Comparison of ENCODE assay signal across 8 cellular contexts in the genomic region with DNA sequence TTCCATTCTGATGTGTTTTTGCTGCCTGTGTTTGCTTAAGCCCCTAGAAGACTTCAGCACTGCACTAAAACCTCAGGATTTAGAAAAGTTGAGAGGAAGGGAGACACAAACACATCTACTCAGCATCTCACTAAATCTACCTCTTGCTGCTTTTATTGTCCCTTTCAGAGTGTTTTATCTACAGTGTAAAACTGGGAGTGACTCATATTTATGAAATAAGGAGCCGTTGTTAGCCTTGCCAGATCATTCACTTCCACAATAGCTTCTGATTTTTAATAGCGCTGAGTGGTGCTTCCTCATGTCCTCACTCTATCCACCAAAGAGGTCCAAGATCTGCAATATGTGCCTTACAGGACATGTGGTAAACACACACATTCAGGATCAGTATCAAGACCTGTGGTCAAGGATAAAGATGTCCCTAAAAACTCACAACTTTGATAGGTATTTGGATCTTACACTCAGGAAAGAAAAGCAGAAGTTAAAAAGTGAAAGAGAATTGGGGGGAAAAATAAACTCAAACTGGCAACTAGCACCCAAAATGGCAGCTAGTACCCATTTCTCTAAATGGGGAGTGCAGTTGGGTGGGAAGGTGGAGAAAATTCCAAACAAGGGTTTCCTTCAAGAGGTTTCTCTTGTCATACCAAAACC. TPM values are rescaled to one million over a fixed set of nuclear protein-coding genes. Genes with fewer than 3 reads are reported as not detected.
DNase-seq lines count a peak whose midpoint lies in the region; ATAC-seq and TF ChIP-seq lines count a peak whose summit lies in the region.

No MANE protein-coding gene starts in this region.

- ATAC-seq in GM21423 (IDR thresholded peaks at IDR 0.05; ENCODE audit: unreplicated experiment) (peak; percentile 18), foreskin keratinocyte (peak; percentile 20)

- DNase-seq in CD1c-positive myeloid dendritic cell (ENCODE audit: extremely low spot score): peak; percentile 73
- peak; percentile 82 for DNase-seq in NOMO-1 treated with dmso at 0.1 percent for 144 hours (lab: John Stamatoyannopoulos, UW; ENCODE audit: unreplicated experiment)
- no peak for DNase-seq in foreskin keratinocyte
- DNase-seq in NCI-H524 treated with DMSO at 0.1 percent for 48 hours (lab: John Stamatoyannopoulos, UW): no peak
- no peak for DNase-seq in stimulated activated CD4-positive, alpha-beta T cell treated with anti-CD3 and anti-CD28 coated beads, Interleukin-2, amount 100 ng/mL, for 24 hours
- DNase-seq in T-helper 9 cell: no peak
- DNase-seq in activated CD8-positive, alpha-beta memory T cell treated with anti-CD3 and anti-CD28 coated beads, Interleukin-2, amount 50 U/mL, for 48 hours: no peak

- no peaks in the 10 kb centered on the region for H3K27me3 ChIP-seq in foreskin keratinocyte

- TF ChIP-seq CTCF in foreskin keratinocyte (conservative IDR thresholded peaks at IDR 0.05): no peak

- H3K4me1 ChIP-seq in foreskin keratinocyte: peaks cover 40% of the 10 kb centered on the region

- H3K27ac ChIP-seq in foreskin keratinocyte: peak overlapping the region; percentile 14

RNA-seq across cellular contexts. Expression of gene DUSP10, which starts 16.1 kb away (rescaled TPM):
- total RNA-seq in foreskin keratinocyte: 12.8 and 18.3 TPM in 2 replicates
- polyA plus RNA-seq in foreskin keratinocyte: 7.1 and 7.3 TPM in 2 replicates

Comparison
In these comparisons a context has a peak if more than half of its experiments do, and no peak if none do; other contexts are left out.
1. DNase-seq: peak in CD1c-positive myeloid dendritic cell (single experiment) and NOMO-1 treated with dmso at 0.1 percent for 144 hours (single experiment); none in foreskin keratinocyte (0 of 2), NCI-H524 treated with DMSO at 0.1 percent for 48 hours (single experiment), stimulated activated CD4-positive, alpha-beta T cell treated with anti-CD3 and anti-CD28 coated beads, Interleukin-2, amount 100 ng/mL, for 24 hours (0 of 2), T-helper 9 cell (single experiment) and activated CD8-positive, alpha-beta memory T cell treated with anti-CD3 and anti-CD28 coated beads, Interleukin-2, amount 50 U/mL, for 48 hours (single experiment).